ENCODE assay signal across 19 cellular contexts in the genomic region with DNA sequence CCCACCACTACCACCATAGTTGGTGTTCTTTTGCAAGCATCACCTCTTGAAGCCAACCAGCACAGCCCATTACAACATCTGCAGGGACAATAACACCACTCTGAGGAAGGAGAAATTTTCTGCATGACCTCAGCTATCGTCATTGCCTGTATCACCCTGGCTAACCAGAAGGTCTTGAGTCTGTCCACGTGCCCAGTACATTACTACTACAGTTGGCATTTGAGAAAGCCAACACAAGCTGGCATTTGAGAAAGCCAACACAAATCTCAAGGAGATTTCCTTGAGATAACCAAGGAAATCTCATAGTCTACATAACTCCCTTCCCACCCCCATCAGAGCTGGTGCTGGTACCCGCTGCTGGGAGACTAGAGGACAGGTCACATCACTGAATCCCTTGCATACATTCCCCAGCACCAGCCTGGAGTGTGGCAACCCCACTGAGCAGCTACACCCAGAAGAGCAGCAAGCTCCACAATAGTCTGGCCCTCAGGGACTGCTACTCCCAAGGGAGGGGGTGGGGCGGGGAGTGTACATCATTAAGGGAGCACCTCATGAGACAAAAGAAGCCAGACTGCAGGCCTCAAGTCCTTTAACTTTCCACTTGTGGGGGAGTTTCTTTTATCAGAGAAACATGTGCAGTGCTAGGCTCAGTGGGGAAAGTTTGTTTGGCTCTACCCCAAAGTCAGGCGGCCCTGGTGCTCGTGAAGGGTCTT. TPM values are rescaled to one million over a fixed set of nuclear protein-coding genes. Genes with fewer than 3 reads are reported as not detected.
DNase-seq lines count a peak whose midpoint lies in the region; ATAC-seq and TF ChIP-seq lines count a peak whose summit lies in the region.
"Had no signal": no experiment of that assay in that cellular context is flagged by ENCODE, and none has a peak within 500 bp of the region (broad histone marks: within the 10 kb centered on the region; RNA-seq: fewer than 3 reads in every experiment).

No MANE protein-coding gene starts in this region.

- H3K4me1 Mint-ChIP-seq in effector memory CD8-positive, alpha-beta T cell (ENCODE audit: low read depth in 2 of 2) = peaks cover 32 to 48% of the 10 kb centered on the region in 2 donors

- H3K9me3 Mint-ChIP-seq in effector memory CD8-positive, alpha-beta T cell = peaks cover 5 to 6% of the 10 kb centered on the region in 2 donors

- in situ Hi-C loops in KBM-7 (cut with MboI; ENCODE audit: low pct_unique_long_range_greater_than_20kb, low sequenced_read_pairs) = no loop called here

- H3K36me3 Mint-ChIP-seq in effector memory CD8-positive, alpha-beta T cell (ENCODE audit: insufficient read depth) = peaks cover 4% of the 10 kb centered on the region

- ATAC-seq in effector memory CD8-positive, alpha-beta T cell (replicated peaks) = no peak
- ATAC-seq in HG02678 (IDR thresholded peaks at IDR 0.05; ENCODE audit: unreplicated experiment) = no peak
- ATAC-seq in HG02973 (IDR thresholded peaks at IDR 0.05; ENCODE audit: unreplicated experiment) = no peak
- ATAC-seq: gastrocnemius medialis had no signal

- H3K4me3 ChIP-seq in fibroblast of mammary gland (ENCODE audit: control insufficient read depth, low read depth, low read length) = no peak overlapping the region
- H3K4me3 ChIP-seq: gastrocnemius medialis, ovary, thoracic aorta had no signal

- no peak for TF ChIP-seq CTCF in fibroblast of mammary gland (conservative IDR thresholded peaks at IDR 0.05; ENCODE audit: control insufficient read depth, insufficient read depth, low read depth, low read length)

- no peaks in the 10 kb centered on the region for H3K27me3 Mint-ChIP-seq in effector memory CD8-positive, alpha-beta T cell
- H3K27me3 Mint-ChIP-seq: activated naive CD8-positive, alpha-beta T cell treated with anti-CD3 and anti-CD28 coated beads, Interleukin-2, amount 10 ng/mL, durations not matched to agents 7 days and 5 days had no signal

- no peak overlapping the region for H3K27ac Mint-ChIP-seq in effector memory CD8-positive, alpha-beta T cell
- H3K27ac Mint-ChIP-seq: activated naive CD8-positive, alpha-beta T cell treated with anti-CD3 and anti-CD28 coated beads, Interleukin-2, amount 10 ng/mL, durations not matched to agents 7 days and 5 days had no signal

- no peak overlapping the region for H3K4me3 Mint-ChIP-seq in effector memory CD8-positive, alpha-beta T cell
- H3K4me3 Mint-ChIP-seq: activated naive CD8-positive, alpha-beta T cell treated with anti-CD3 and anti-CD28 coated beads, Interleukin-2, amount 10 ng/mL, durations not matched to agents 7 days and 5 days had no signal

- DNase-seq in NCI-H82 (lab: John Stamatoyannopoulos, UW) = peak; percentile 17
- no peak for DNase-seq in NCI-H82 treated with DMSO at 0.1 percent for 48 hours (lab: John Stamatoyannopoulos, UW; ENCODE audit: unreplicated experiment)
- DNase-seq in RPMI7951 (ENCODE audit: low read depth) = peak; percentile 46
- peak; percentile 74 for DNase-seq in fibroblast of mammary gland (ENCODE audit: low read depth)
- DNase-seq in KBM-7 = no peak
- DNase-seq in effector memory CD8-positive, alpha-beta T cell = no peak
- DNase-seq: activated CD4-positive, alpha-beta T cell treated with anti-CD3 and anti-CD28 coated beads, Interleukin-2, amount 50 U/mL, for 4 hours; activated naive CD8-positive, alpha-beta T cell treated with anti-CD3 and anti-CD28 coated beads, Interleukin-2, amount 10 ng/mL, durations not matched to agents 7 days and 5 days; activated T-cell treated with anti-CD3 and anti-CD28 coated beads, Interleukin-2, amount 50 U/mL, for 48 hours; gastrocnemius medialis; NCI-H187; NCI-H510A treated with DMSO at 0.1 percent for 48 hours; ovary had no signal

RNA-seq across cellular contexts. Expression of a gene that starts 46.0 kb away (rescaled TPM):
- not detected in 2 replicates for total RNA-seq in RPMI7951 (2014; rRNA removed; shearing (Covaris generic))
- total RNA-seq: activated naive CD8-positive, alpha-beta T cell treated with anti-CD3 and anti-CD28 coated beads, Interleukin-2, amount 10 ng/mL, durations not matched to agents 7 days and 5 days; cardiac septum; liver; skeletal muscle tissue; thoracic aorta had no signal

RNA-seq across cellular contexts. Expression of a gene that starts 57.4 kb away (rescaled TPM):
- not detected in 2 replicates for total RNA-seq in RPMI7951 (2014; rRNA removed; shearing (Covaris generic))
- total RNA-seq: activated naive CD8-positive, alpha-beta T cell treated with anti-CD3 and anti-CD28 coated beads, Interleukin-2, amount 10 ng/mL, durations not matched to agents 7 days and 5 days; cardiac septum; liver; ovary; skeletal muscle tissue; thoracic aorta had no signal

Comparison
In these comparisons a context has a peak if more than half of its experiments do, and no peak if none do; other contexts are left out.
1. DNase-seq: peak in NCI-H82 (single experiment), RPMI7951 (single experiment) and fibroblast of mammary gland (single experiment); none in NCI-H82 treated with DMSO at 0.1 percent for 48 hours (single experiment), KBM-7 (single experiment) and effector memory CD8-positive, alpha-beta T cell (0 of 3).